In genomic region chr7:88203401-88203800, GRCh38 we compare ENCODE assay signal across 17 cellular contexts. TPM values are rescaled to one million over a fixed set of nuclear protein-coding genes. Genes with fewer than 3 reads are reported as not detected.
DNase-seq lines count a peak whose midpoint lies in the region; ATAC-seq and TF ChIP-seq lines count a peak whose summit lies in the region.
"Had no signal": no experiment of that assay in that cellular context is flagged by ENCODE, and none has a peak within 500 bp of the region (broad histone marks: within the 10 kb centered on the region; RNA-seq: fewer than 3 reads in every experiment).

No MANE protein-coding gene starts in this region.

- H3K4me1 ChIP-seq in CD4-positive, CD25-positive, alpha-beta regulatory T cell (ENCODE audit: control insufficient read depth, insufficient read depth, low read length, poor library complexity, severe bottlenecking), result no peaks in the 10 kb centered on the region
- H3K4me1 ChIP-seq: BLaER1 treated with 17β-estradiol and CSF1 and Interleukin-3, amounts not matched to agents 10 nM and 100 nM; HAP-1 had no signal

- no peaks in the 10 kb centered on the region for H3K27me3 ChIP-seq in CD4-positive, CD25-positive, alpha-beta regulatory T cell (ENCODE audit: control insufficient read depth, insufficient read depth, low read length)
- H3K27me3 ChIP-seq: BLaER1 treated with 17β-estradiol and CSF1 and Interleukin-3, amounts not matched to agents 10 nM and 100 nM had no signal

- intact Hi-C loops in natural killer cell (cut with micrococcal nuclease), result no loop called here

- H3K27me3 Mint-ChIP-seq in CD4-positive, CD25-positive, alpha-beta regulatory T cell, result no peaks in the 10 kb centered on the region
- no peaks in the 10 kb centered on the region for H3K27me3 Mint-ChIP-seq in activated naive CD8-positive, alpha-beta T cell treated with anti-CD3 and anti-CD28 coated beads, Interleukin-2, amount 50 U/mL, for 24 hours
- no peaks in the 10 kb centered on the region for H3K27me3 Mint-ChIP-seq in natural killer cell (ENCODE audit: low read depth in 2 of 2)

- TF ChIP-seq CTCF in natural killer cell (IDR thresholded peaks at IDR 0.05), result no peak

- peaks cover 56% of the 10 kb centered on the region for H3K36me3 ChIP-seq in CD4-positive, CD25-positive, alpha-beta regulatory T cell (ENCODE audit: control insufficient read depth, insufficient read depth, low read length)

- H3K36me3 Mint-ChIP-seq in CD4-positive, CD25-positive, alpha-beta regulatory T cell, result peaks cover 43% of the 10 kb centered on the region
- peaks cover 49% of the 10 kb centered on the region for H3K36me3 Mint-ChIP-seq in activated naive CD8-positive, alpha-beta T cell treated with anti-CD3 and anti-CD28 coated beads, Interleukin-2, amount 50 U/mL, for 24 hours (ENCODE audit: low read depth)
- peaks cover 24% of the 10 kb centered on the region for H3K36me3 Mint-ChIP-seq in natural killer cell

- H3K4me1 Mint-ChIP-seq in CD4-positive, CD25-positive, alpha-beta regulatory T cell, result peaks cover 0 to 5% (median 2%) of the 10 kb centered on the region in 4 donors
- H3K4me1 Mint-ChIP-seq in activated naive CD8-positive, alpha-beta T cell treated with anti-CD3 and anti-CD28 coated beads, Interleukin-2, amount 50 U/mL, for 24 hours, result peaks cover 15% of the 10 kb centered on the region
- H3K4me1 Mint-ChIP-seq in natural killer cell, result peaks cover 7% of the 10 kb centered on the region in 2 donors

- no peak overlapping the region for H3K4me3 ChIP-seq in CD4-positive, CD25-positive, alpha-beta regulatory T cell (ENCODE audit: low read depth, low read length)
- H3K4me3 ChIP-seq: BLaER1 treated with 17β-estradiol and CSF1 and Interleukin-3, amounts not matched to agents 10 nM and 100 nM; HAP-1 had no signal

- peak overlapping the region in 2 of 3 donors; percentile 68 to 69 for H3K27ac Mint-ChIP-seq in CD4-positive, CD25-positive, alpha-beta regulatory T cell
- peak overlapping the region; percentile 62 for H3K27ac Mint-ChIP-seq in activated naive CD8-positive, alpha-beta T cell treated with anti-CD3 and anti-CD28 coated beads, Interleukin-2, amount 50 U/mL, for 24 hours
- H3K27ac Mint-ChIP-seq in natural killer cell, result peak overlapping the region; percentile 8 to 62

- H3K9me3 Mint-ChIP-seq in CD4-positive, CD25-positive, alpha-beta regulatory T cell, result no peaks in the 10 kb centered on the region
- no peaks in the 10 kb centered on the region for H3K9me3 Mint-ChIP-seq in activated naive CD8-positive, alpha-beta T cell treated with anti-CD3 and anti-CD28 coated beads, Interleukin-2, amount 50 U/mL, for 24 hours
- H3K9me3 Mint-ChIP-seq in natural killer cell, result no peaks in the 10 kb centered on the region

- no peak overlapping the region for H3K4me3 Mint-ChIP-seq in CD4-positive, CD25-positive, alpha-beta regulatory T cell
- no peak overlapping the region for H3K4me3 Mint-ChIP-seq in activated naive CD8-positive, alpha-beta T cell treated with anti-CD3 and anti-CD28 coated beads, Interleukin-2, amount 50 U/mL, for 24 hours
- H3K4me3 Mint-ChIP-seq in natural killer cell, result no peak overlapping the region

- H3K27ac ChIP-seq in CD4-positive, CD25-positive, alpha-beta regulatory T cell (ENCODE audit: insufficient read depth, low read length, poor library complexity, severe bottlenecking), result no peak overlapping the region
- H3K27ac ChIP-seq: BLaER1 treated with 17β-estradiol and CSF1 and Interleukin-3, amounts not matched to agents 10 nM and 100 nM had no signal

- H3K9me3 ChIP-seq in CD4-positive, CD25-positive, alpha-beta regulatory T cell (ENCODE audit: control insufficient read depth in 2 of 2, low read length in 2 of 2), result no peaks in the 10 kb centered on the region
- H3K9me3 ChIP-seq: BLaER1 treated with 17β-estradiol and CSF1 and Interleukin-3, amounts not matched to agents 10 nM and 100 nM; HAP-1 had no signal

- no peak for DNase-seq in CD4-positive, CD25-positive, alpha-beta regulatory T cell
- DNase-seq in DMS 273 treated with DMSO at 0.1 percent for 48 hours (lab: John Stamatoyannopoulos, UW) (peak; percentile 84), natural killer cell (no peak), left lobe of liver (ENCODE audit: low spot score) (no peak), OCI-M2 (lab: John Stamatoyannopoulos, UW; ENCODE audit: unreplicated experiment) (no peak)
- no peak for DNase-seq in activated naive CD8-positive, alpha-beta T cell treated with anti-CD3 and anti-CD28 coated beads, Interleukin-2, amount 50 U/mL, for 24 hours
- DNase-seq: DMS79 treated with DMSO at 0.1 percent for 48 hours; NCI-H1092; NCI-H1436 treated with DMSO at 0.1 percent for 48 hours; NCI-H2081; NCI-H446; NCI-H748 treated with DMSO at 0.1 percent for 48 hours; NK-92 treated with Interleukin-12 subunit alpha and Interleukin-12 subunit beta, amount 100 ng/mL, for 24 hours; Right ventricle myocardium superior had no signal

- no peak for ATAC-seq in CD4-positive, CD25-positive, alpha-beta regulatory T cell (ENCODE audit: low read depth in 2 of 2)
- ATAC-seq in activated naive CD8-positive, alpha-beta T cell treated with anti-CD3 and anti-CD28 coated beads, Interleukin-2, amount 50 U/mL, for 24 hours, result no peak
- ATAC-seq in natural killer cell (no peak), left lobe of liver (no peak), GM18868 (IDR thresholded peaks at IDR 0.05; ENCODE audit: unreplicated experiment) (no peak)

RNA-seq across cellular contexts. Expression of gene SRI, which starts 16.4 kb away (rescaled TPM):
- total RNA-seq in CD4-positive, CD25-positive, alpha-beta regulatory T cell, result 53.5 TPM
- 100 to 1,000 TPM; 229 to 318 (median 255) TPM for polyA plus RNA-seq in CD4-positive, CD25-positive, alpha-beta regulatory T cell
- total RNA-seq in natural killer cell, result 10 to 100 TPM; 67.9 to 75.0 (median 68.6) TPM
- 17.4 TPM for total RNA-seq in left lobe of liver
